ENCODE assay signal across 33 cellular contexts in genomic region chr3:95522449-95522848, GRCh38.
"Had no signal": no experiment of that assay in that cellular context is flagged by ENCODE, and none has a peak within 500 bp of the region (broad histone marks: within the 10 kb centered on the region; RNA-seq: fewer than 3 reads in every experiment).

No MANE protein-coding gene starts in this region.

- DNase-seq: Karpas-422, Kasumi-1, KG1, MG63, MM.1S, MV-4-11, NCI-H1048, NCI-H1092, NCI-H1092 treated with DMSO at 0.1 percent for 48 hours, NCI-H1105, NCI-H1105 treated with DMSO at 0.1 percent for 48 hours, NCI-H1417, NCI-H1417 treated with DMSO at 0.1 percent for 48 hours, NCI-H1436, NCI-H1436 treated with DMSO at 0.1 percent for 48 hours, NCI-H146, NCI-H1694, NCI-H1694 treated with DMSO at 0.1 percent for 48 hours, NCI-H187, NCI-H187 treated with DMSO at 0.1 percent for 48 hours, NCI-H1930, NCI-H2029, NCI-H2029 treated with DMSO at 0.1 percent for 48 hours, NCI-H2081, NCI-H2081 treated with DMSO at 0.1 percent for 48 hours, NCI-H2107, NCI-H2171, NCI-H2171 treated with DMSO at 0.1 percent for 48 hours, NCI-H2227 treated with DMSO at 0.1 percent for 48 hours, NCI-H226, NCI-H345, NCI-H446, NCI-H446 treated with DMSO at 0.1 percent for 48 hours had no signal
